ENCODE assay signal across 12 cellular contexts in genomic region chr19:44677019-44677809, GRCh38. TPM values are rescaled to one million over a fixed set of nuclear protein-coding genes. Genes with fewer than 3 reads are reported as not detected.
DNase-seq lines count a peak whose midpoint lies in the region; ATAC-seq and TF ChIP-seq lines count a peak whose summit lies in the region.
"Had no signal": no experiment of that assay in that cellular context is flagged by ENCODE, and none has a peak within 500 bp of the region (broad histone marks: within the 10 kb centered on the region; RNA-seq: fewer than 3 reads in every experiment).

No MANE protein-coding gene starts in this region.

- no peaks in the 10 kb centered on the region for H3K79me2 ChIP-seq in mammary epithelial cell (ENCODE audit: insufficient read depth, low read length)

- H3K4me1 Mint-ChIP-seq in neural crest cell = peaks cover 8% of the 10 kb centered on the region
- no peaks in the 10 kb centered on the region for H3K4me1 Mint-ChIP-seq in stimulated activated memory B cell treated with anti-CD40 and anti-IgM and Interleukin-4, amounts not matched to agents 10 μg/mL and 1 μg/mL and 100 μg/mL, for 72 hours

- no peak overlapping the region for H3K27ac ChIP-seq in mammary epithelial cell (ENCODE audit: insufficient read depth, low read depth, low read length)
- H3K27ac ChIP-seq: prostate gland had no signal

- H3K9ac ChIP-seq in mammary epithelial cell (ENCODE audit: insufficient read depth, low read length) = no peak overlapping the region

- no peak overlapping the region for H3K4me3 Mint-ChIP-seq in neural crest cell
- H3K4me3 Mint-ChIP-seq in stimulated activated memory B cell treated with anti-CD40 and anti-IgM and Interleukin-4, amounts not matched to agents 10 μg/mL and 1 μg/mL and 100 μg/mL, for 72 hours = no peak overlapping the region
- H3K4me3 Mint-ChIP-seq: stimulated activated naive CD8-positive, alpha-beta T cell treated with anti-CD3 and anti-CD28 coated beads, Interleukin-15, Interleukin-2, amounts not matched to agents 100 ng/mL and 50 ng/mL, for 24 hours had no signal

- ATAC-seq in HG03432 (IDR thresholded peaks at IDR 0.05; ENCODE audit: unreplicated experiment) = no peak
- ATAC-seq in stimulated activated memory B cell treated with anti-CD40 and anti-IgM and Interleukin-4, amounts not matched to agents 10 μg/mL and 1 μg/mL and 100 μg/mL, for 72 hours = no peak
- no peak for ATAC-seq in GM21825 (IDR thresholded peaks at IDR 0.05; ENCODE audit: unreplicated experiment)
- ATAC-seq in HG03354 (IDR thresholded peaks at IDR 0.05; ENCODE audit: poor library complexity, severe bottlenecking, unreplicated experiment) = no peak
- ATAC-seq: GM12878 had no signal

- WGBS in mammary epithelial cell (ENCODE audit: low coverage, missing lambda C conversion rate) = 41% methylated on average over 6 of the region's 8 CpGs

- H3K4me3 ChIP-seq in mammary epithelial cell (replicated peaks in 1 of 3; ENCODE audit: insufficient read depth in 1 of 3, low read depth in 2 of 3, low read length in 3 of 3) = no peak overlapping the region
- H3K4me3 ChIP-seq: GM12878, prostate gland had no signal

- CTCF ChIA-PET in mammary epithelial cell (lab: Charles Lee; ENCODE audit: low non-redundant PET) = interaction anchor here (0.6 kb wide), 1 partner anchor 363 kb away, joined by 4 read pairs; no protein-coding TSS in a partner anchor

- peak overlapping the region; percentile 66 for H2AFZ ChIP-seq in mammary epithelial cell (ENCODE audit: low read depth, low read length)

- no peaks in the 10 kb centered on the region for H3K27me3 Mint-ChIP-seq in neural crest cell (ENCODE audit: low read depth)
- H3K27me3 Mint-ChIP-seq in stimulated activated memory B cell treated with anti-CD40 and anti-IgM and Interleukin-4, amounts not matched to agents 10 μg/mL and 1 μg/mL and 100 μg/mL, for 72 hours = peaks cover 11% of the 10 kb centered on the region
- H3K27me3 Mint-ChIP-seq: stimulated activated naive CD8-positive, alpha-beta T cell treated with anti-CD3 and anti-CD28 coated beads, Interleukin-15, Interleukin-2, amounts not matched to agents 100 ng/mL and 50 ng/mL, for 24 hours had no signal

- no peak overlapping the region for H3K4me2 ChIP-seq in mammary epithelial cell (ENCODE audit: insufficient read depth, low read depth, low read length)

- dilution Hi-C loops in mammary epithelial cell (cut with HindIII; ENCODE audit: low sequenced_read_pairs) = no loop called here

- no peaks in the 10 kb centered on the region for H3K4me1 ChIP-seq in mammary epithelial cell (ENCODE audit: insufficient read depth, low read length)
- H3K4me1 ChIP-seq: prostate gland had no signal

- no peaks in the 10 kb centered on the region for H3K27me3 ChIP-seq in mammary epithelial cell (ENCODE audit: insufficient read depth, low read length)

- no peaks in the 10 kb centered on the region for H3K9me3 Mint-ChIP-seq in neural crest cell
- no peaks in the 10 kb centered on the region for H3K9me3 Mint-ChIP-seq in stimulated activated memory B cell treated with anti-CD40 and anti-IgM and Interleukin-4, amounts not matched to agents 10 μg/mL and 1 μg/mL and 100 μg/mL, for 72 hours
- H3K9me3 Mint-ChIP-seq: stimulated activated naive CD8-positive, alpha-beta T cell treated with anti-CD3 and anti-CD28 coated beads, Interleukin-15, Interleukin-2, amounts not matched to agents 100 ng/mL and 50 ng/mL, for 24 hours had no signal

- no peaks in the 10 kb centered on the region for H3K36me3 Mint-ChIP-seq in neural crest cell (ENCODE audit: low read depth)
- no peaks in the 10 kb centered on the region for H3K36me3 Mint-ChIP-seq in stimulated activated memory B cell treated with anti-CD40 and anti-IgM and Interleukin-4, amounts not matched to agents 10 μg/mL and 1 μg/mL and 100 μg/mL, for 72 hours

- in situ Hi-C loops in mammary epithelial cell (cut with MboI; ENCODE audit: low sequenced_read_pairs in 2 of 2) = no loop called here

- BruUV-seq in mammary epithelial cell (replicated peaks; lab: Mats Ljungman, UMichigan) = no TSS peak

- no peaks in the 10 kb centered on the region for H3K9me3 ChIP-seq in mammary epithelial cell (replicated peaks; ENCODE audit: insufficient read depth, low read length)
- H3K9me3 ChIP-seq: prostate gland had no signal

- DNase-seq in GM03348 (ENCODE audit: low spot score) (peak; percentile 44), NCI-H2029 treated with DMSO at 0.1 percent for 48 hours (lab: John Stamatoyannopoulos, UW) (peak; percentile 16), mammary epithelial cell (peak; percentile 55), neural crest cell (ENCODE audit: low read depth, low spot score) (no peak)
- DNase-seq: NCI-H526 treated with DMSO at 0.1 percent for 48 hours had no signal

- H3K27ac Mint-ChIP-seq in neural crest cell (ENCODE audit: unreplicated experiment) = peak overlapping the region; percentile 79
- H3K27ac Mint-ChIP-seq in stimulated activated memory B cell treated with anti-CD40 and anti-IgM and Interleukin-4, amounts not matched to agents 10 μg/mL and 1 μg/mL and 100 μg/mL, for 72 hours = no peak overlapping the region
- H3K27ac Mint-ChIP-seq: stimulated activated naive CD8-positive, alpha-beta T cell treated with anti-CD3 and anti-CD28 coated beads, Interleukin-15, Interleukin-2, amounts not matched to agents 100 ng/mL and 50 ng/mL, for 24 hours had no signal

- H3K36me3 ChIP-seq in mammary epithelial cell (ENCODE audit: insufficient read depth, low read length) = no peaks in the 10 kb centered on the region
- H3K36me3 ChIP-seq: prostate gland had no signal

- no peak for TF ChIP-seq CTCF in mammary epithelial cell (conservative IDR thresholded peaks at IDR 0.05 in 1 of 2, IDR thresholded peaks at IDR 0.05 in 1 of 2; ENCODE audit: extremely low read depth in 1 of 2, insufficient read depth in 1 of 2, low read depth in 1 of 2, low read length in 2 of 2)
- no peak for TF ChIP-seq CTCF in neural crest cell (conservative IDR thresholded peaks at IDR 0.05)

- no peaks in the 10 kb centered on the region for H4K20me1 ChIP-seq in mammary epithelial cell (ENCODE audit: insufficient read depth, low read length)

- intact Hi-C loops in mammary epithelial cell (cut with micrococcal nuclease) = no loop called here

RNA-seq across cellular contexts. Expression of gene CEACAM19, which starts 5.9 kb away (rescaled TPM):
- total RNA-seq in mammary epithelial cell (1 to 10 TPM; 1.8 to 5.3 TPM), neural crest cell (5.0 and 6.1 TPM in 2 replicates)
- polyA plus RNA-seq in mammary epithelial cell = 1.7 TPM
- not detected for polyA minus RNA-seq in mammary epithelial cell

RNA-seq across cellular contexts. Expression of gene CEACAM16, which starts 21.7 kb away (rescaled TPM):
- total RNA-seq in mammary epithelial cell = not detected
- not detected for polyA plus RNA-seq in mammary epithelial cell
- not detected for polyA minus RNA-seq in mammary epithelial cell
- total RNA-seq in neural crest cell = not detected in 2 replicates
- total RNA-seq: GM12878, prostate gland had no signal
- polyA plus RNA-seq: GM12878 had no signal

RNA-seq across cellular contexts. Expression of gene PVR, which starts 33.5 kb away (rescaled TPM):
- total RNA-seq in mammary epithelial cell = 100 to 1,000 TPM in 1 of 2 donors, 10 to 100 TPM in 1; 85.9 to 120 TPM
- 66.8 TPM for polyA plus RNA-seq in mammary epithelial cell
- polyA minus RNA-seq in mammary epithelial cell = 27.6 TPM
- 20.4 and 22.5 TPM in 2 replicates for total RNA-seq in neural crest cell
